Comparison of ENCODE assay signal across 18 cellular contexts in genomic region chr2:223846524-223846923, GRCh38. TPM values are rescaled to one million over a fixed set of nuclear protein-coding genes. Genes with fewer than 3 reads are reported as not detected.
A peak's percentile ranks its signal among the peaks of the same experiment; 100 is the strongest.
DNase-seq lines count a peak whose midpoint lies in the region; ATAC-seq, FAIRE-seq and TF ChIP-seq lines count a peak whose summit lies in the region.
"Had no signal": no experiment of that assay in that cellular context is flagged by ENCODE, and none has a peak within 500 bp of the region (broad histone marks: within the 10 kb centered on the region; RNA-seq: fewer than 3 reads in every experiment).

No MANE protein-coding gene starts in this region.

- H3K27me3 Mint-ChIP-seq in immature natural killer cell (ENCODE audit: low read depth in 3 of 3) = peaks cover 0 to under 1% (median 0%) of the 10 kb centered on the region in 3 donors
- H3K27me3 Mint-ChIP-seq: stimulated activated naive CD8-positive, alpha-beta T cell treated with anti-CD3 and anti-CD28 coated beads, Interleukin-15, Interleukin-2, amounts not matched to agents 100 ng/mL and 50 ng/mL, for 24 hours had no signal

- no peak overlapping the region for H3K4me3 Mint-ChIP-seq in immature natural killer cell
- H3K4me3 Mint-ChIP-seq: stimulated activated naive CD8-positive, alpha-beta T cell treated with anti-CD3 and anti-CD28 coated beads, Interleukin-15, Interleukin-2, amounts not matched to agents 100 ng/mL and 50 ng/mL, for 24 hours had no signal

- H3K36me3 ChIP-seq in HepG2 (replicated peaks in 1 of 2; ENCODE audit: control insufficient read depth in 1 of 2, insufficient read depth in 2 of 2, low read length in 2 of 2) (no peaks in the 10 kb centered on the region), right lobe of liver (peaks cover 0 to 4% (median 0%) of the 10 kb centered on the region in 4 donors)
- H3K36me3 ChIP-seq: ovary had no signal

- H3K4me1 ChIP-seq in HepG2 (ENCODE audit: insufficient read depth, low read length) = no peaks in the 10 kb centered on the region
- H3K4me1 ChIP-seq in right lobe of liver = no peaks in the 10 kb centered on the region

- no peak for TF ChIP-seq CTCF in HepG2 (CRISPR knock-in tag; IDR thresholded peaks at IDR 0.05)
- no peak for TF ChIP-seq CTCF in right lobe of liver (IDR thresholded peaks at IDR 0.05)

- peaks cover 7 to 12% of the 10 kb centered on the region in 2 donors for H3K4me1 Mint-ChIP-seq in immature natural killer cell

- in situ Hi-C loops in HepG2 (cut with HindIII; ENCODE audit: extremely low pct_ligation_motif_present, low pct_unique_long_range_greater_than_20kb) = no loop called here

- no peaks in the 10 kb centered on the region for H4K20me1 ChIP-seq in HepG2 (ENCODE audit: insufficient read depth, low read length)

- no peak for TF ChIP-seq POLR2A in HepG2 (IDR thresholded peaks at IDR 0.05; ENCODE audit: insufficient read depth in 1 of 2, low read depth in 2 of 2, low read length in 2 of 2)
- no peak for TF ChIP-seq POLR2A in right lobe of liver (IDR thresholded peaks at IDR 0.05)

- 97% methylated on average over 1 of the region's 1 CpG for WGBS in HepG2 (ENCODE audit: low lambda C conversion rate)
- 100% methylated on average over 1 of the region's 1 CpG for WGBS in right lobe of liver (ENCODE audit: insufficient coverage, low coverage, low lambda C conversion rate, missing lambda C conversion rate)

- H3K79me2 ChIP-seq in HepG2 (ENCODE audit: insufficient read depth, low read length) = no peaks in the 10 kb centered on the region

- H3K9me3 ChIP-seq in HepG2 (ENCODE audit: low read length) = no peaks in the 10 kb centered on the region
- H3K9me3 ChIP-seq in right lobe of liver = no peaks in the 10 kb centered on the region
- H3K9me3 ChIP-seq: ovary had no signal

- H3K4me3 ChIP-seq in HepG2 (replicated peaks in 1 of 3; ENCODE audit: insufficient read depth in 1 of 3, low read depth in 2 of 3, low read length in 3 of 3) = no peak overlapping the region
- H3K4me3 ChIP-seq in right lobe of liver = no peak overlapping the region
- H3K4me3 ChIP-seq: ovary had no signal

- peaks cover 0 to 2% (median 0%) of the 10 kb centered on the region in 6 donors for H3K9me3 Mint-ChIP-seq in immature natural killer cell

- no peak overlapping the region for H3K4me2 ChIP-seq in HepG2 (ENCODE audit: low read depth, low read length)

- no peak overlapping the region for H3K9ac ChIP-seq in HepG2 (ENCODE audit: insufficient read depth, low read depth, low read length)

- POLR2A ChIA-PET in HepG2 (lab: Yijun Ruan, JAX) = no interaction called here

- H3K27ac ChIP-seq in HepG2 (ENCODE audit: extremely low read length, insufficient read depth, low read length) = no peak overlapping the region
- no peak overlapping the region for H3K27ac ChIP-seq in right lobe of liver
- H3K27ac ChIP-seq: ovary had no signal

- TF ChIP-seq EP300 in HepG2 (IDR thresholded peaks at IDR 0.05; ENCODE audit: low read depth in 2 of 2, low read length in 2 of 2) (no peak), HepG2 (CRISPR knock-in tag; IDR thresholded peaks at IDR 0.05; ENCODE audit: borderline replicate concordance) (no peak)

- no peak for FAIRE-seq in HepG2 (lab: Jason Lieb, UNC)
- FAIRE-seq: A204.1, endometrium had no signal

- CTCF ChIA-PET in HepG2 (lab: Yijun Ruan, JAX; ENCODE audit: low intra/inter-chr PET ratio, low total read pairs) = no interaction called here

- DNase-seq in HepG2 (ENCODE audit: low spot score) (no peak), right lobe of liver (no peak), amniotic epithelial cell (ENCODE audit: low read depth) (peak; percentile 95), hepatic stellate cell (ENCODE audit: low spot score) (peak; percentile 69), immature natural killer cell (no peak), inferior parietal cortex (ENCODE audit: extremely low spot score) (no peak), middle frontal gyrus (ENCODE audit: extremely low spot score, low spot score) (no peak)
- DNase-seq: amygdala; GDM1; NCI-H2029; ovary; stimulated activated CD4-positive, alpha-beta T cell treated with anti-CD3 and anti-CD28 coated beads, Interleukin-2, amount 100 ng/mL, for 24 hours; T-helper 9 cell had no signal

- BruUV-seq in HepG2 (replicated peaks; lab: Mats Ljungman, UMichigan) = no TSS peak

- no peak overlapping the region for H2AFZ ChIP-seq in HepG2 (ENCODE audit: low read length)

- H3K36me3 Mint-ChIP-seq in immature natural killer cell = peaks cover 23 to 46% (median 35%) of the 10 kb centered on the region in 3 donors

- no peak for TF ChIP-seq RAD21 in HepG2 (CRISPR knock-in tag; IDR thresholded peaks at IDR 0.05)

- intact Hi-C loops in HepG2 (cut with micrococcal nuclease; ENCODE audit: unreplicated experiment) (no loop called here), right lobe of liver (cut with DNase I) (no loop called here)

- H3K27ac Mint-ChIP-seq in immature natural killer cell = no peak overlapping the region
- H3K27ac Mint-ChIP-seq: stimulated activated naive CD8-positive, alpha-beta T cell treated with anti-CD3 and anti-CD28 coated beads, Interleukin-15, Interleukin-2, amounts not matched to agents 100 ng/mL and 50 ng/mL, for 24 hours had no signal

- no peaks in the 10 kb centered on the region for H3K27me3 ChIP-seq in HepG2 (ENCODE audit: control insufficient read depth in 1 of 2, insufficient read depth in 2 of 2, low read length in 2 of 2)
- H3K27me3 ChIP-seq in right lobe of liver = no peaks in the 10 kb centered on the region
- H3K27me3 ChIP-seq: ovary had no signal

- ATAC-seq in HepG2 (no peak), right lobe of liver (no peak), GM19324 (IDR thresholded peaks at IDR 0.05; ENCODE audit: low FRiP score, unreplicated experiment) (no peak)
- ATAC-seq: left lobe of liver had no signal

TF ChIP-seq in HepG2, 621 proteins besides CTCF, POLR2A, EP300 and RAD21:
- TF ChIP-seq ZNF256 (CRISPR knock-in tag; conservative IDR thresholded peaks at IDR 0.05) (no peak), ATF7 (IDR thresholded peaks at IDR 0.05) (0 out of 2 replicates have a peak, but pooled peaks have one; percentile 17), ATF7 (CRISPR knock-in tag; IDR thresholded peaks at IDR 0.05) (no peak)

RNA-seq across cellular contexts. Expression of gene AP1S3, which starts 9.1 kb away (rescaled TPM):
- total RNA-seq in HepG2 (2016; rRNA removed; fragmentation: Illumina TruSeq; extraction: Trizol) (16.3 and 26.3 TPM in 2 replicates), right lobe of liver (10 to 100 TPM in 1 of 6 experiments, 1 to 10 TPM in 5; 1.3 to 12.7 (median 3.2) TPM)
- 6.3 and 6.8 TPM in 2 replicates for total RNA-seq in HepG2 (2016; cell fraction: cytosol; rRNA removed; fragmentation: Illumina TruSeq; extraction: Trizol; ENCODE audit: low read depth)
- total RNA-seq in HepG2 (2016; cell fraction: insoluble cytoplasmic fraction; rRNA removed; fragmentation: Illumina TruSeq; extraction: Trizol) = 16.9 and 26.4 TPM in 2 replicates
- 10.6 and 12.4 TPM in 2 replicates for total RNA-seq in HepG2 (2016; cell fraction: membrane; rRNA removed; fragmentation: Illumina TruSeq; extraction: Trizol)
- total RNA-seq in HepG2 (2016; cell fraction: nucleus; rRNA removed; fragmentation: Illumina TruSeq; extraction: Trizol) = 10.5 and 13.1 TPM in 2 replicates
- polyA plus RNA-seq in HepG2 (2011; rRNA removed) (2.9 and 3.0 TPM in 2 replicates), immature natural killer cell (1 to 10 TPM in 2 of 3 donors, not detected in 1; 1.8 to 4.2 TPM)
- polyA plus RNA-seq in HepG2 (2011; cell fraction: cytosol; rRNA removed) = 2.0 and 2.4 TPM in 2 replicates
- 1.2 TPM in 2 replicates for polyA plus RNA-seq in HepG2 (2011; cell fraction: nucleus; rRNA removed)
- polyA plus RNA-seq in HepG2 (2012) = 2.1 and 3.0 TPM in 2 replicates
- polyA plus RNA-seq in HepG2 (2016; cell fraction: cytosol; fragmentation: Illumina TruSeq; extraction: Trizol; ENCODE audit: low read depth) = 1.8 and 2.4 TPM in 2 replicates
- 17.8 and 18.6 TPM in 2 replicates for polyA plus RNA-seq in HepG2 (2016; cell fraction: insoluble cytoplasmic fraction; fragmentation: Illumina TruSeq; extraction: Trizol; ENCODE audit: low read depth)
- 4.3 and 5.4 TPM in 2 replicates for polyA plus RNA-seq in HepG2 (2016; cell fraction: membrane; fragmentation: Illumina TruSeq; extraction: Trizol; ENCODE audit: low read depth)
- 8.0 and 11.0 TPM in 2 replicates for polyA plus RNA-seq in HepG2 (2016; cell fraction: nucleus; fragmentation: Illumina TruSeq; extraction: Trizol; ENCODE audit: insufficient read depth, low read depth)
- polyA minus RNA-seq in HepG2 (2011; rRNA and poly(A)+ RNA removed; ENCODE audit: low replicate concordance) = 3.3 and 6.3 TPM in 2 replicates
- 3.7 and 4.2 TPM in 2 replicates for polyA minus RNA-seq in HepG2 (2011; cell fraction: cytosol; rRNA and poly(A)+ RNA removed)
- 3.2 and 8.6 TPM in 2 replicates for polyA minus RNA-seq in HepG2 (2011; cell fraction: nucleus; rRNA and poly(A)+ RNA removed)

Comparison
In these comparisons a context has a peak if more than half of its experiments do, and no peak if none do; other contexts are left out.
1. DNase-seq: peak in amniotic epithelial cell (single experiment) and hepatic stellate cell (single experiment); none in HepG2 (single experiment), right lobe of liver (0 of 3), immature natural killer cell (0 of 3), inferior parietal cortex (single experiment) and middle frontal gyrus (single experiment).